Comparison of ENCODE assay signal across 1 cellular context in the genomic region with DNA sequence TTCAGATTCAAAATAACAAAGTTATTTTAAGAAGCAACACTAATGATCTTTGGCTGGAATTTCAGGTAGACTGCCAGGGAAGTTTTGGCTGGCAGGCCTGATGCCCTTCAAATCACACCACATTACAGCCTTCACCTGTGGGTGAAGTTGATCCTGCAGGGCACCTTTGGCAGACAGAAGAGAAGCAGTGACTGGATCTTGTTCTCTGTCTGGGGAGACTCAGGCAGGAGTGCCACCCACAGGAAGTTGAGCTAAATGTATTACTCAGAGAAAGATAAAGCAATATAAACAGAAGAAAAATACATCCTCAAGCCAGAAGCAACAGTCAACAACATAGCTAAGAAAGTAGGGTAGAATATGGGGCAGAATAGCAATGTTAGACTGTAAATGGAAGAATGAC.
TF ChIP-seq lines count a peak whose summit lies in the region.

No MANE protein-coding gene starts in this region.

TF ChIP-seq in K562, 482 proteins besides CTCF, POLR2A, EP300 and RAD21:
- TF ChIP-seq NCOA2 (IDR thresholded peaks at IDR 0.05; ENCODE audit: partially characterized antibody in 2 of 2) (no peak), MAZ (CRISPR knock-in tag; conservative IDR thresholded peaks at IDR 0.05 in 1 of 2, IDR thresholded peaks at IDR 0.05 in 1 of 2) (0 out of 4 replicates have a peak, but pooled peaks of 1 of the 2 experiments have one; percentile 18), FUS (optimal IDR thresholded peaks at IDR 0.05; ENCODE audit: low read depth, low read length) (no peak), TAF1 (IDR thresholded peaks at IDR 0.05; ENCODE audit: control insufficient read depth, extremely low read depth, insufficient read depth, low read length, severe bottlenecking) (no peak), SMC3 (conservative IDR thresholded peaks at IDR 0.05; ENCODE audit: insufficient read depth, low read depth, low read length) (0 out of 2 replicates have a peak, but pooled peaks have one; percentile 11), ID3 (CRISPR knock-in tag; IDR thresholded peaks at IDR 0.05) (no peak), ID3 (tag; IDR thresholded peaks at IDR 0.05) (no peak), STAG1 (CRISPR knock-in tag; IDR thresholded peaks at IDR 0.05; ENCODE audit: borderline replicate concordance) (no peak; the same call in 1 of the 2 replicates), GTF2E2 (tag; IDR thresholded peaks at IDR 0.05) (no peak)
- TF ChIP-seq, protein P1, sequence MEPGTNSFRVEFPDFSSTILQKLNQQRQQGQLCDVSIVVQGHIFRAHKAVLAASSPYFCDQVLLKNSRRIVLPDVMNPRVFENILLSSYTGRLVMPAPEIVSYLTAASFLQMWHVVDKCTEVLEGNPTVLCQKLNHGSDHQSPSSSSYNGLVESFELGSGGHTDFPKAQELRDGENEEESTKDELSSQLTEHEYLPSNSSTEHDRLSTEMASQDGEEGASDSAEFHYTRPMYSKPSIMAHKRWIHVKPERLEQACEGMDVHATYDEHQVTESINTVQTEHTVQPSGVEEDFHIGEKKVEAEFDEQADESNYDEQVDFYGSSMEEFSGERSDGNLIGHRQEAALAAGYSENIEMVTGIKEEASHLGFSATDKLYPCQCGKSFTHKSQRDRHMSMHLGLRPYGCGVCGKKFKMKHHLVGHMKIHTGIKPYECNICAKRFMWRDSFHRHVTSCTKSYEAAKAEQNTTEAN (CRISPR knock-in tag; IDR thresholded peaks at IDR 0.05), result no peak
- TF ChIP-seq, protein P2, sequence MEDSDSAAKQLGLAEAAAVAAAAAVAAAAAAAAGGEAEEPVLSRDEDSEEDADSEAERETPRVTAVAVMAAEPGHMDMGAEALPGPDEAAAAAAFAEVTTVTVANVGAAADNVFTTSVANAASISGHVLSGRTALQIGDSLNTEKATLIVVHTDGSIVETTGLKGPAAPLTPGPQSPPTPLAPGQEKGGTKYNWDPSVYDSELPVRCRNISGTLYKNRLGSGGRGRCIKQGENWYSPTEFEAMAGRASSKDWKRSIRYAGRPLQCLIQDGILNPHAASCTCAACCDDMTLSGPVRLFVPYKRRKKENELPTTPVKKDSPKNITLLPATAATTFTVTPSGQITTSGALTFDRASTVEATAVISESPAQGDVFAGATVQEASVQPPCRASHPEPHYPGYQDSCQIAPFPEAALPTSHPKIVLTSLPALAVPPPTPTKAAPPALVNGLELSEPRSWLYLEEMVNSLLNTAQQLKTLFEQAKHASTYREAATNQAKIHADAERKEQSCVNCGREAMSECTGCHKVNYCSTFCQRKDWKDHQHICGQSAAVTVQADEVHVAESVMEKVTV (CRISPR knock-in tag; IDR thresholded peaks at IDR 0.05), result peak; percentile 50; the same call in 1 of the 2 replicates
